In genomic region chr2:264493-265468, GRCh38 we compare ENCODE assay signal across 1 cellular context.
TF ChIP-seq lines count a peak whose summit lies in the region.

ACP1 (plus strand) TSS chr2:264947; CDS start chr2:264965, 18 bp downstream.

TF ChIP-seq in K562, 482 proteins besides CTCF, POLR2A, EP300 and RAD21 (continued from another document and continues in another):
- peak; percentile 72; the same call in 1 of the 2 replicates for TF ChIP-seq ZBTB9 (CRISPR knock-in tag; IDR thresholded peaks at IDR 0.05)
- TF ChIP-seq HMGN3 (IDR thresholded peaks at IDR 0.05; ENCODE audit: borderline replicate concordance, extremely low read depth, insufficient read length, low read depth, low read length): peak; percentile 39
- TF ChIP-seq, protein P1, sequence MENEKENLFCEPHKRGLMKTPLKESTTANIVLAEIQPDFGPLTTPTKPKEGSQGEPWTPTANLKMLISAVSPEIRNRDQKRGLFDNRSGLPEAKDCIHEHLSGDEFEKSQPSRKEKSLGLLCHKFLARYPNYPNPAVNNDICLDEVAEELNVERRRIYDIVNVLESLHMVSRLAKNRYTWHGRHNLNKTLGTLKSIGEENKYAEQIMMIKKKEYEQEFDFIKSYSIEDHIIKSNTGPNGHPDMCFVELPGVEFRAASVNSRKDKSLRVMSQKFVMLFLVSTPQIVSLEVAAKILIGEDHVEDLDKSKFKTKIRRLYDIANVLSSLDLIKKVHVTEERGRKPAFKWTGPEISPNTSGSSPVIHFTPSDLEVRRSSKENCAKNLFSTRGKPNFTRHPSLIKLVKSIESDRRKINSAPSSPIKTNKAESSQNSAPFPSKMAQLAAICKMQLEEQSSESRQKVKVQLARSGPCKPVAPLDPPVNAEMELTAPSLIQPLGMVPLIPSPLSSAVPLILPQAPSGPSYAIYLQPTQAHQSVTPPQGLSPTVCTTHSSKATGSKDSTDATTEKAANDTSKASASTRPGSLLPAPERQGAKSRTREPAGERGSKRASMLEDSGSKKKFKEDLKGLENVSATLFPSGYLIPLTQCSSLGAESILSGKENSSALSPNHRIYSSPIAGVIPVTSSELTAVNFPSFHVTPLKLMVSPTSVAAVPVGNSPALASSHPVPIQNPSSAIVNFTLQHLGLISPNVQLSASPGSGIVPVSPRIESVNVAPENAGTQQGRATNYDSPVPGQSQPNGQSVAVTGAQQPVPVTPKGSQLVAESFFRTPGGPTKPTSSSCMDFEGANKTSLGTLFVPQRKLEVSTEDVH (IDR thresholded peaks at IDR 0.05; ENCODE audit: low read depth, partially characterized antibody): peak; percentile 39
- TF ChIP-seq ATF7 (IDR thresholded peaks at IDR 0.05): peak; percentile 73
- TF ChIP-seq, protein P2, sequence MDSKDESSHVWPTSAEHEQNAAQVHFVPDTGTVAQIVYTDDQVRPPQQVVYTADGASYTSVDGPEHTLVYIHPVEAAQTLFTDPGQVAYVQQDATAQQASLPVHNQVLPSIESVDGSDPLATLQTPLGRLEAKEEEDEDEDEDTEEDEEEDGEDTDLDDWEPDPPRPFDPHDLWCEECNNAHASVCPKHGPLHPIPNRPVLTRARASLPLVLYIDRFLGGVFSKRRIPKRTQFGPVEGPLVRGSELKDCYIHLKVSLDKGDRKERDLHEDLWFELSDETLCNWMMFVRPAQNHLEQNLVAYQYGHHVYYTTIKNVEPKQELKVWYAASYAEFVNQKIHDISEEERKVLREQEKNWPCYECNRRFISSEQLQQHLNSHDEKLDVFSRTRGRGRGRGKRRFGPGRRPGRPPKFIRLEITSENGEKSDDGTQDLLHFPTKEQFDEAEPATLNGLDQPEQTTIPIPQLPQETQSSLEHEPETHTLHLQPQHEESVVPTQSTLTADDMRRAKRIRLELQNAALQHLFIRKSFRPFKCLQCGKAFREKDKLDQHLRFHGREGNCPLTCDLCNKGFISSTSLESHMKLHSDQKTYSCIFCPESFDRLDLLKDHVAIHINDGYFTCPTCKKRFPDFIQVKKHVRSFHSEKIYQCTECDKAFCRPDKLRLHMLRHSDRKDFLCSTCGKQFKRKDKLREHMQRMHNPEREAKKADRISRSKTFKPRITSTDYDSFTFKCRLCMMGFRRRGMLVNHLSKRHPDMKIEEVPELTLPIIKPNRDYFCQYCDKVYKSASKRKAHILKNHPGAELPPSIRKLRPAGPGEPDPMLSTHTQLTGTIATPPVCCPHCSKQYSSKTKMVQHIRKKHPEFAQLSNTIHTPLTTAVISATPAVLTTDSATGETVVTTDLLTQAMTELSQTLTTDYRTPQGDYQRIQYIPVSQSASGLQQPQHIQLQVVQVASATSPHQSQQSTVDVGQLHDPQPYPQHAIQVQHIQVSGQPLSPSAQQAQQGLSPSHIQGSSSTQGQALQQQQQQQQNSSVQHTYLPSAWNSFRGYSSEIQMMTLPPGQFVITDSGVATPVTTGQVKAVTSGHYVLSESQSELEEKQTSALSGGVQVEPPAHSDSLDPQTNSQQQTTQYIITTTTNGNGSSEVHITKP (IDR thresholded peaks at IDR 0.05; ENCODE audit: partially characterized antibody): peak; percentile 15
- TF ChIP-seq ELF4 (CRISPR knock-in tag; IDR thresholded peaks at IDR 0.05): peak; percentile 7; the same call in 1 of the 2 replicates
- TF ChIP-seq USF1 (CRISPR knock-in tag; IDR thresholded peaks at IDR 0.05): peak; percentile 34; the same call in 1 of the 2 replicates
- TF ChIP-seq ZBTB7A (IDR thresholded peaks at IDR 0.05; ENCODE audit: borderline replicate concordance, control insufficient read depth, low read depth, low read length): peak; percentile 39; the same call in 1 of the 2 replicates
- TF ChIP-seq, protein P3, sequence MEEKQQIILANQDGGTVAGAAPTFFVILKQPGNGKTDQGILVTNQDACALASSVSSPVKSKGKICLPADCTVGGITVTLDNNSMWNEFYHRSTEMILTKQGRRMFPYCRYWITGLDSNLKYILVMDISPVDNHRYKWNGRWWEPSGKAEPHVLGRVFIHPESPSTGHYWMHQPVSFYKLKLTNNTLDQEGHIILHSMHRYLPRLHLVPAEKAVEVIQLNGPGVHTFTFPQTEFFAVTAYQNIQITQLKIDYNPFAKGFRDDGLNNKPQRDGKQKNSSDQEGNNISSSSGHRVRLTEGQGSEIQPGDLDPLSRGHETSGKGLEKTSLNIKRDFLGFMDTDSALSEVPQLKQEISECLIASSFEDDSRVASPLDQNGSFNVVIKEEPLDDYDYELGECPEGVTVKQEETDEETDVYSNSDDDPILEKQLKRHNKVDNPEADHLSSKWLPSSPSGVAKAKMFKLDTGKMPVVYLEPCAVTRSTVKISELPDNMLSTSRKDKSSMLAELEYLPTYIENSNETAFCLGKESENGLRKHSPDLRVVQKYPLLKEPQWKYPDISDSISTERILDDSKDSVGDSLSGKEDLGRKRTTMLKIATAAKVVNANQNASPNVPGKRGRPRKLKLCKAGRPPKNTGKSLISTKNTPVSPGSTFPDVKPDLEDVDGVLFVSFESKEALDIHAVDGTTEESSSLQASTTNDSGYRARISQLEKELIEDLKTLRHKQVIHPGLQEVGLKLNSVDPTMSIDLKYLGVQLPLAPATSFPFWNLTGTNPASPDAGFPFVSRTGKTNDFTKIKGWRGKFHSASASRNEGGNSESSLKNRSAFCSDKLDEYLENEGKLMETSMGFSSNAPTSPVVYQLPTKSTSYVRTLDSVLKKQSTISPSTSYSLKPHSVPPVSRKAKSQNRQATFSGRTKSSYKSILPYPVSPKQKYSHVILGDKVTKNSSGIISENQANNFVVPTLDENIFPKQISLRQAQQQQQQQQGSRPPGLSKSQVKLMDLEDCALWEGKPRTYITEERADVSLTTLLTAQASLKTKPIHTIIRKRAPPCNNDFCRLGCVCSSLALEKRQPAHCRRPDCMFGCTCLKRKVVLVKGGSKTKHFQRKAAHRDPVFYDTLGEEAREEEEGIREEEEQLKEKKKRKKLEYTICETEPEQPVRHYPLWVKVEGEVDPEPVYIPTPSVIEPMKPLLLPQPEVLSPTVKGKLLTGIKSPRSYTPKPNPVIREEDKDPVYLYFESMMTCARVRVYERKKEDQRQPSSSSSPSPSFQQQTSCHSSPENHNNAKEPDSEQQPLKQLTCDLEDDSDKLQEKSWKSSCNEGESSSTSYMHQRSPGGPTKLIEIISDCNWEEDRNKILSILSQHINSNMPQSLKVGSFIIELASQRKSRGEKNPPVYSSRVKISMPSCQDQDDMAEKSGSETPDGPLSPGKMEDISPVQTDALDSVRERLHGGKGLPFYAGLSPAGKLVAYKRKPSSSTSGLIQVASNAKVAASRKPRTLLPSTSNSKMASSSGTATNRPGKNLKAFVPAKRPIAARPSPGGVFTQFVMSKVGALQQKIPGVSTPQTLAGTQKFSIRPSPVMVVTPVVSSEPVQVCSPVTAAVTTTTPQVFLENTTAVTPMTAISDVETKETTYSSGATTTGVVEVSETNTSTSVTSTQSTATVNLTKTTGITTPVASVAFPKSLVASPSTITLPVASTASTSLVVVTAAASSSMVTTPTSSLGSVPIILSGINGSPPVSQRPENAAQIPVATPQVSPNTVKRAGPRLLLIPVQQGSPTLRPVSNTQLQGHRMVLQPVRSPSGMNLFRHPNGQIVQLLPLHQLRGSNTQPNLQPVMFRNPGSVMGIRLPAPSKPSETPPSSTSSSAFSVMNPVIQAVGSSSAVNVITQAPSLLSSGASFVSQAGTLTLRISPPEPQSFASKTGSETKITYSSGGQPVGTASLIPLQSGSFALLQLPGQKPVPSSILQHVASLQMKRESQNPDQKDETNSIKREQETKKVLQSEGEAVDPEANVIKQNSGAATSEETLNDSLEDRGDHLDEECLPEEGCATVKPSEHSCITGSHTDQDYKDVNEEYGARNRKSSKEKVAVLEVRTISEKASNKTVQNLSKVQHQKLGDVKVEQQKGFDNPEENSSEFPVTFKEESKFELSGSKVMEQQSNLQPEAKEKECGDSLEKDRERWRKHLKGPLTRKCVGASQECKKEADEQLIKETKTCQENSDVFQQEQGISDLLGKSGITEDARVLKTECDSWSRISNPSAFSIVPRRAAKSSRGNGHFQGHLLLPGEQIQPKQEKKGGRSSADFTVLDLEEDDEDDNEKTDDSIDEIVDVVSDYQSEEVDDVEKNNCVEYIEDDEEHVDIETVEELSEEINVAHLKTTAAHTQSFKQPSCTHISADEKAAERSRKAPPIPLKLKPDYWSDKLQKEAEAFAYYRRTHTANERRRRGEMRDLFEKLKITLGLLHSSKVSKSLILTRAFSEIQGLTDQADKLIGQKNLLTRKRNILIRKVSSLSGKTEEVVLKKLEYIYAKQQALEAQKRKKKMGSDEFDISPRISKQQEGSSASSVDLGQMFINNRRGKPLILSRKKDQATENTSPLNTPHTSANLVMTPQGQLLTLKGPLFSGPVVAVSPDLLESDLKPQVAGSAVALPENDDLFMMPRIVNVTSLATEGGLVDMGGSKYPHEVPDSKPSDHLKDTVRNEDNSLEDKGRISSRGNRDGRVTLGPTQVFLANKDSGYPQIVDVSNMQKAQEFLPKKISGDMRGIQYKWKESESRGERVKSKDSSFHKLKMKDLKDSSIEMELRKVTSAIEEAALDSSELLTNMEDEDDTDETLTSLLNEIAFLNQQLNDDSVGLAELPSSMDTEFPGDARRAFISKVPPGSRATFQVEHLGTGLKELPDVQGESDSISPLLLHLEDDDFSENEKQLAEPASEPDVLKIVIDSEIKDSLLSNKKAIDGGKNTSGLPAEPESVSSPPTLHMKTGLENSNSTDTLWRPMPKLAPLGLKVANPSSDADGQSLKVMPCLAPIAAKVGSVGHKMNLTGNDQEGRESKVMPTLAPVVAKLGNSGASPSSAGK (IDR thresholded peaks at IDR 0.05): peak; percentile 73
- no peak for TF ChIP-seq SLC30A9 (CRISPR knock-in tag; IDR thresholded peaks at IDR 0.05)
- TF ChIP-seq ETV5 (CRISPR knock-in tag; IDR thresholded peaks at IDR 0.05; ENCODE audit: low read depth): 0 out of 2 replicates have a peak, but pooled peaks have one; percentile 22
- TF ChIP-seq SETDB1 (IDR thresholded peaks at IDR 0.05; ENCODE audit: low read length): no peak
- TF ChIP-seq, protein P4, sequence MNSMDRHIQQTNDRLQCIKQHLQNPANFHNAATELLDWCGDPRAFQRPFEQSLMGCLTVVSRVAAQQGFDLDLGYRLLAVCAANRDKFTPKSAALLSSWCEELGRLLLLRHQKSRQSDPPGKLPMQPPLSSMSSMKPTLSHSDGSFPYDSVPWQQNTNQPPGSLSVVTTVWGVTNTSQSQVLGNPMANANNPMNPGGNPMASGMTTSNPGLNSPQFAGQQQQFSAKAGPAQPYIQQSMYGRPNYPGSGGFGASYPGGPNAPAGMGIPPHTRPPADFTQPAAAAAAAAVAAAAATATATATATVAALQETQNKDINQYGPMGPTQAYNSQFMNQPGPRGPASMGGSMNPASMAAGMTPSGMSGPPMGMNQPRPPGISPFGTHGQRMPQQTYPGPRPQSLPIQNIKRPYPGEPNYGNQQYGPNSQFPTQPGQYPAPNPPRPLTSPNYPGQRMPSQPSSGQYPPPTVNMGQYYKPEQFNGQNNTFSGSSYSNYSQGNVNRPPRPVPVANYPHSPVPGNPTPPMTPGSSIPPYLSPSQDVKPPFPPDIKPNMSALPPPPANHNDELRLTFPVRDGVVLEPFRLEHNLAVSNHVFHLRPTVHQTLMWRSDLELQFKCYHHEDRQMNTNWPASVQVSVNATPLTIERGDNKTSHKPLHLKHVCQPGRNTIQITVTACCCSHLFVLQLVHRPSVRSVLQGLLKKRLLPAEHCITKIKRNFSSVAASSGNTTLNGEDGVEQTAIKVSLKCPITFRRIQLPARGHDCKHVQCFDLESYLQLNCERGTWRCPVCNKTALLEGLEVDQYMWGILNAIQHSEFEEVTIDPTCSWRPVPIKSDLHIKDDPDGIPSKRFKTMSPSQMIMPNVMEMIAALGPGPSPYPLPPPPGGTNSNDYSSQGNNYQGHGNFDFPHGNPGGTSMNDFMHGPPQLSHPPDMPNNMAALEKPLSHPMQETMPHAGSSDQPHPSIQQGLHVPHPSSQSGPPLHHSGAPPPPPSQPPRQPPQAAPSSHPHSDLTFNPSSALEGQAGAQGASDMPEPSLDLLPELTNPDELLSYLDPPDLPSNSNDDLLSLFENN (IDR thresholded peaks at IDR 0.05; ENCODE audit: low read depth in 2 of 2, low read length in 2 of 2): no peak
- 0 out of 2 replicates have a peak, but pooled peaks have one; percentile 30 for TF ChIP-seq ZBED1 (IDR thresholded peaks at IDR 0.05)
- peak; percentile 95 for TF ChIP-seq RBFOX2 (IDR thresholded peaks at IDR 0.05; ENCODE audit: low read depth, low read length)
- no peak for TF ChIP-seq PTTG1 (tag; IDR thresholded peaks at IDR 0.05; ENCODE audit: low read depth)
- TF ChIP-seq MYC (IDR thresholded peaks at IDR 0.05; ENCODE audit: low read depth, low read length): peak; percentile 79; the same call in 1 of the 2 replicates
- TF ChIP-seq MYC (CRISPR knock-in tag; IDR thresholded peaks at IDR 0.05; ENCODE audit: borderline replicate concordance, low read depth): no peak
- TF ChIP-seq MEIS2 (IDR thresholded peaks at IDR 0.05; ENCODE audit: partially characterized antibody): peak; percentile 98
- TF ChIP-seq ZNF695 (CRISPR knock-in tag; IDR thresholded peaks at IDR 0.05): no peak
- TF ChIP-seq ASH1L (IDR thresholded peaks at IDR 0.05; ENCODE audit: borderline replicate concordance, low read depth, partially characterized antibody): no peak
- TF ChIP-seq HNRNPLL (IDR thresholded peaks at IDR 0.05; ENCODE audit: low read depth, low read length, poor library complexity, severe bottlenecking): peak; percentile 79
- TF ChIP-seq L3MBTL2 (IDR thresholded peaks at IDR 0.05): peak; percentile 71
- TF ChIP-seq ZNF311 (CRISPR knock-in tag; IDR thresholded peaks at IDR 0.05): no peak
- no peak for TF ChIP-seq GATA2 (CRISPR knock-in tag; IDR thresholded peaks at IDR 0.05)
- TF ChIP-seq, protein P5, sequence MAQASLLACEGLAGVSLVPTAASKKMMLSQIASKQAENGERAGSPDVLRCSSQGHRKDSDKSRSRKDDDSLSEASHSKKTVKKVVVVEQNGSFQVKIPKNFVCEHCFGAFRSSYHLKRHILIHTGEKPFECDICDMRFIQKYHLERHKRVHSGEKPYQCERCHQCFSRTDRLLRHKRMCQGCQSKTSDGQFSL (CRISPR knock-in tag; IDR thresholded peaks at IDR 0.05): peak; percentile 74
- TF ChIP-seq, protein P5 (tag; IDR thresholded peaks at IDR 0.05): peak in 1 of 2 experiments; percentile 36; a peak in 1 of 4 replicates
- peak; percentile 88 for TF ChIP-seq PHF20 (IDR thresholded peaks at IDR 0.05; ENCODE audit: partially characterized antibody)
- TF ChIP-seq E2F3 (CRISPR knock-in tag; IDR thresholded peaks at IDR 0.05): peak; percentile 83
- TF ChIP-seq ZNF551 (CRISPR knock-in tag; IDR thresholded peaks at IDR 0.05): no peak
- no peak for TF ChIP-seq MXI1 (IDR thresholded peaks at IDR 0.05; ENCODE audit: low read depth, low read length)
- TF ChIP-seq CREM (IDR thresholded peaks at IDR 0.05; ENCODE audit: low read depth): peak; percentile 91
- peak; percentile 92 for TF ChIP-seq EP400 (IDR thresholded peaks at IDR 0.05)
